ENCODE assay signal across 28 cellular contexts in genomic region chr11:25377466-25377865, GRCh38.
"Had no signal": no experiment of that assay in that cellular context is flagged by ENCODE, and none has a peak within 500 bp of the region (broad histone marks: within the 10 kb centered on the region; RNA-seq: fewer than 3 reads in every experiment).

No MANE protein-coding gene starts in this region.

- H3K36me3 ChIP-seq: left lung, lower lobe of right lung, ovary, right atrium auricular region, stomach, thyroid gland, transverse colon, upper lobe of right lung had no signal

- DNase-seq: hypothalamus; immature natural killer cell; kidney; left colon; left lung; lower lobe of right lung; mammary epithelial cell; midbrain; mucosa of descending colon; naive thymus-derived CD4-positive, alpha-beta T cell; ovary; stimulated activated CD4-positive, alpha-beta T cell treated with anti-CD3 and anti-CD28 coated beads, Interleukin-12 subunit alpha, Interleukin-12 subunit beta, amount 100 ng/mL, for 4 hours; stimulated activated CD4-positive, alpha-beta T cell treated with anti-CD3 and anti-CD28 coated beads, Interleukin-15, amount 100 ng/mL, for 24 hours; stimulated activated CD4-positive, alpha-beta T cell treated with anti-CD3 and anti-CD28 coated beads, Interleukin-2, amount 100 ng/mL, for 24 hours; stimulated activated CD4-positive, alpha-beta T cell treated with anti-CD3 and anti-CD28 coated beads, Interleukin-4, amount 100 ng/mL, for 1 hour; stimulated activated naive B cell treated with anti-CD40 and anti-IgM and Interleukin-4, amounts not matched to agents 10 μg/mL and 1 μg/mL and 100 μg/mL, for 72 hours; stimulated activated naive CD8-positive, alpha-beta T cell treated with anti-CD3 and anti-CD28 coated beads, Interleukin-15, Interleukin-2, amounts not matched to agents 100 U/mL and 50 U/mL, for 24 hours; stomach; testis; thyroid gland; transverse colon; upper lobe of right lung had no signal

- H3K4me3 ChIP-seq: left lung, lower lobe of right lung, mucosa of descending colon, ovary, right atrium auricular region, skin epidermis, stomach, testis, thyroid gland, transverse colon, upper lobe of right lung had no signal

- H3K27ac ChIP-seq: left lung, lower lobe of right lung, ovary, right atrium auricular region, skin epidermis, stomach, testis, thyroid gland, transverse colon, upper lobe of right lung had no signal

- H3K27me3 ChIP-seq: left lung, ovary, right atrium auricular region, stomach, testis, thyroid gland, transverse colon, upper lobe of right lung had no signal

- ATAC-seq: left colon; left lung; lower lobe of right lung; mucosa of descending colon; naive thymus-derived CD4-positive, alpha-beta T cell; natural killer cell treated with Interleukin-12 subunit alpha and Interleukin-12 subunit beta and Interleukin-15 and Interleukin-18, amount 100 ng/mL, for 72 hours; sciatic nerve; stimulated activated naive CD8-positive, alpha-beta T cell treated with anti-CD3 and anti-CD28 coated beads, Interleukin-15, Interleukin-2, amounts not matched to agents 100 U/mL and 50 U/mL, for 24 hours; upper lobe of right lung had no signal

- H3K9me3 ChIP-seq: lower lobe of right lung, ovary, testis, thyroid gland, transverse colon, upper lobe of right lung had no signal

- FAIRE-seq: islet of Langerhans, kidney, urothelium cell line had no signal

- H3K4me1 ChIP-seq: left lung, lower lobe of right lung, right atrium auricular region, stomach, testis, thyroid gland, transverse colon, upper lobe of right lung had no signal
